Comparison of ENCODE assay signal across 1 cellular context in the genomic region with DNA sequence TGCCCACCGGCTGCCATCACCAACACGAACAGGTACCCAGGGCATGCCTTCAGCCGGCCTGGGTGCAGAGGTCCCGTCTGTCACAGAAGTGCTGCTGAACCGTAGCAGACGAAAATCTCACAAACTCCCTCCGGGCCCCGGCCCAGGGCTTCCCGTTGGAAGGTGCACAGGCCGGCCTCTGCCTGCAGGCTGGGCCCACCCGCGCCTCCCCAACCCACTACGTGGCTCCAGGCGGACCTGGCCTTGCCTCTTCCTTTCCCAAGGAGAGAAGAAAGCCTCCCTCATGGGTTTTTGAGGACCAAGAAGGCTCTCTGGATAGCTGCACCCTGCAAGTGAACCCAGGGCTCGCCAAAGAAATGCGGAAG.
TF ChIP-seq lines count a peak whose summit lies in the region.

No MANE protein-coding gene starts in this region.

TF ChIP-seq in H1, 55 proteins besides CTCF, POLR2A, EP300 and RAD21:
- no peak for TF ChIP-seq EZH2 (IDR thresholded peaks at IDR 0.05; ENCODE audit: low read depth, low read length, severe bottlenecking)
- TF ChIP-seq NRF1 (IDR thresholded peaks at IDR 0.05; ENCODE audit: low read depth, low read length) = no peak
- TF ChIP-seq, protein P1, sequence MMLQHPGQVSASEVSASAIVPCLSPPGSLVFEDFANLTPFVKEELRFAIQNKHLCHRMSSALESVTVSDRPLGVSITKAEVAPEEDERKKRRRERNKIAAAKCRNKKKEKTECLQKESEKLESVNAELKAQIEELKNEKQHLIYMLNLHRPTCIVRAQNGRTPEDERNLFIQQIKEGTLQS (IDR thresholded peaks at IDR 0.05; ENCODE audit: insufficient read depth, low read depth, low read length) = no peak
- TF ChIP-seq, protein P2, sequence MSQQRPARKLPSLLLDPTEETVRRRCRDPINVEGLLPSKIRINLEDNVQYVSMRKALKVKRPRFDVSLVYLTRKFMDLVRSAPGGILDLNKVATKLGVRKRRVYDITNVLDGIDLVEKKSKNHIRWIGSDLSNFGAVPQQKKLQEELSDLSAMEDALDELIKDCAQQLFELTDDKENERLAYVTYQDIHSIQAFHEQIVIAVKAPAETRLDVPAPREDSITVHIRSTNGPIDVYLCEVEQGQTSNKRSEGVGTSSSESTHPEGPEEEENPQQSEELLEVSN (IDR thresholded peaks at IDR 0.05) = no peak
- TF ChIP-seq, protein P3, sequence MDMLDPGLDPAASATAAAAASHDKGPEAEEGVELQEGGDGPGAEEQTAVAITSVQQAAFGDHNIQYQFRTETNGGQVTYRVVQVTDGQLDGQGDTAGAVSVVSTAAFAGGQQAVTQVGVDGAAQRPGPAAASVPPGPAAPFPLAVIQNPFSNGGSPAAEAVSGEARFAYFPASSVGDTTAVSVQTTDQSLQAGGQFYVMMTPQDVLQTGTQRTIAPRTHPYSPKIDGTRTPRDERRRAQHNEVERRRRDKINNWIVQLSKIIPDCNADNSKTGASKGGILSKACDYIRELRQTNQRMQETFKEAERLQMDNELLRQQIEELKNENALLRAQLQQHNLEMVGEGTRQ (IDR thresholded peaks at IDR 0.05; ENCODE audit: low read length) = no peak
